ENCODE assay signal across 1 cellular context in genomic region chr2:186575856-186576255, GRCh38.
TF ChIP-seq lines count a peak whose summit lies in the region.

No MANE protein-coding gene starts in this region.

TF ChIP-seq in SK-N-SH, 30 proteins besides CTCF, POLR2A, EP300 and RAD21 (continued from another document):
- TF ChIP-seq, protein P1, sequence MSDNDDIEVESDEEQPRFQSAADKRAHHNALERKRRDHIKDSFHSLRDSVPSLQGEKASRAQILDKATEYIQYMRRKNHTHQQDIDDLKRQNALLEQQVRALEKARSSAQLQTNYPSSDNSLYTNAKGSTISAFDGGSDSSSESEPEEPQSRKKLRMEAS (IDR thresholded peaks at IDR 0.05; ENCODE audit: low read depth): no peak
- TF ChIP-seq TEAD4 (IDR thresholded peaks at IDR 0.05; ENCODE audit: borderline replicate concordance, insufficient read depth) (no peak), RXRA (IDR thresholded peaks at IDR 0.05; ENCODE audit: borderline replicate concordance, low read depth) (no peak), NRF1 (IDR thresholded peaks at IDR 0.05; ENCODE audit: low read depth, low read length) (no peak), SIN3A (IDR thresholded peaks at IDR 0.05; ENCODE audit: borderline replicate concordance, low read depth, low read length) (no peak), FOXM1 (IDR thresholded peaks at IDR 0.05; ENCODE audit: low read depth) (no peak)
